ENCODE assay signal across 9 cellular contexts in the genomic region with DNA sequence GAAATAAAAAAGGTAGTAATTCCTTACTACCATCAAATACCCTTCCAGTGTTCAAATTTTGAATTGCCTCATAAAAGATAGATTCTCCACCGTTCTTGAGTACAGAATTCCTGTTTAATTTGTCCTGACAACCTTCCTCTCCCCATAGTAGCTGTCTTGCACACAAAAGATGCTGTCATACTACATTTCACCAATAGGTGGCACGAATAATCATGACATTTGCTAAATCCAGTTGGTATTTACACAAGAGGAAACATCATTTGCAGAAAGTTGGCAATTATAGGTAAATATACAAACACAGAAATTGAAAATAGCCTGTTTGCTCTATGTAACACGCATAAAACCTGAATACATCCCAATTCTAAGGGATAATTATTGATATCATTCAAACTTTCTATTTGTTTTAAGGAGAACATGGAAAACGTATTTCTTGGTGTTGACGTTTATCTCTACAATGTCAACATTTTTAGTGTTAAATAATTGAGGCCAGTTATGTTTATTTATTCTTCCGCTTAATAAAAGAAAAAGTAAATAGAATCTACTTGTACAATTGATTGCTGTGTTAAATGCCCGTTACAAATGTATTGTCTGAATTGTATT. TPM values are rescaled to one million over a fixed set of nuclear protein-coding genes. Genes with fewer than 3 reads are reported as not detected.
A peak's percentile ranks its signal among the peaks of the same experiment; 100 is the strongest.
DNase-seq lines count a peak whose midpoint lies in the region; ATAC-seq, FAIRE-seq and TF ChIP-seq lines count a peak whose summit lies in the region.
"Had no signal": no experiment of that assay in that cellular context is flagged by ENCODE, and none has a peak within 500 bp of the region (broad histone marks: within the 10 kb centered on the region; RNA-seq: fewer than 3 reads in every experiment).

No MANE protein-coding gene starts in this region.

- H3F3A ChIP-seq in neural cell (ENCODE audit: insufficient read depth, low read length, poor library complexity, severe bottlenecking): no peaks in the 10 kb centered on the region

- TF ChIP-seq EP300 in neural cell (conservative IDR thresholded peaks at IDR 0.05; ENCODE audit: poor library complexity, severe bottlenecking): no peak

- CTCF ChIA-PET in Panc1 (lab: Charles Lee): interaction anchor here (0.5 kb wide), 1 partner anchor 628 kb away, joined by 3 read pairs; no protein-coding TSS in a partner anchor

- TF ChIP-seq CTCF in BE2C (IDR thresholded peaks at IDR 0.05; ENCODE audit: low read depth, low read length): peak; percentile 76
- peak; percentile 65; the same call in 1 of the 2 replicates for TF ChIP-seq CTCF in Panc1 (IDR thresholded peaks at IDR 0.05)
- peak; percentile 18 for TF ChIP-seq CTCF in neural cell (IDR thresholded peaks at IDR 0.05; ENCODE audit: poor library complexity, severe bottlenecking)

- in situ Hi-C loops in Panc1 (cut with HindIII; ENCODE audit: low pct_unique_long_range_greater_than_20kb, low sequenced_read_pairs): no loop called here

- peak; percentile 32 for DNase-seq in BE2C
- peak; percentile 52 for DNase-seq in Jurkat, Clone E6-1 (ENCODE audit: low read depth, low spot score)
- peak; percentile 42 for DNase-seq in Panc1 (ENCODE audit: low read depth, low spot score)
- DNase-seq in effector CD4-positive, alpha-beta T cell: no peak

- H3K27me3 ChIP-seq in BE2C: no peaks in the 10 kb centered on the region
- no peaks in the 10 kb centered on the region for H3K27me3 ChIP-seq in Panc1 (ENCODE audit: control insufficient read depth, insufficient read depth, low read length)
- H3K27me3 ChIP-seq in neural cell (ENCODE audit: insufficient read depth, low read depth, low read length): no peaks in the 10 kb centered on the region

- peak; percentile 70 for FAIRE-seq in endometrium (lab: Jason Lieb, UNC)

- no peak overlapping the region for H3K4me2 ChIP-seq in neural cell (ENCODE audit: low read length)

- intact Hi-C loops in Panc1 (cut with micrococcal nuclease; ENCODE audit: unreplicated experiment): no loop called here

- no TSS peak for BruUV-seq in Panc1 (replicated peaks; lab: Mats Ljungman, UMichigan)

- POLR2A ChIA-PET in Panc1 (lab: Charles Lee): no interaction called here

- TF ChIP-seq RAD21 in neural cell (conservative IDR thresholded peaks at IDR 0.05): no peak

- H3K9me3 ChIP-seq in BE2C (no peaks in the 10 kb centered on the region; the same call in 1 of the 2 replicates), Panc1 (ENCODE audit: control insufficient read depth, insufficient read depth, low read depth, low read length) (no peaks in the 10 kb centered on the region), neural cell (ENCODE audit: low read length) (no peaks in the 10 kb centered on the region)

- H3K79me2 ChIP-seq in neural cell (replicated peaks; ENCODE audit: insufficient read depth, low read length): no peaks in the 10 kb centered on the region

- H3K9me2 ChIP-seq in neural cell (ENCODE audit: insufficient read depth, low read length): no peaks in the 10 kb centered on the region

- H3K4me1 ChIP-seq in BE2C (no peaks in the 10 kb centered on the region), Panc1 (ENCODE audit: control insufficient read depth, insufficient read depth, low read length) (no peaks in the 10 kb centered on the region; the same call in 1 of the 2 replicates)

- H3K4me3 ChIP-seq in BE2C (ENCODE audit: low read depth, low read length): no peak overlapping the region
- H3K4me3 ChIP-seq in Jurkat, Clone E6-1 (ENCODE audit: low read length): no peak overlapping the region
- H3K4me3 ChIP-seq in Panc1 (ENCODE audit: low read depth in 2 of 2, low read length in 2 of 2): no peak overlapping the region
- H3K4me3 ChIP-seq in neural cell (ENCODE audit: low read length): no peak overlapping the region

- H4K20me1 ChIP-seq in neural cell (ENCODE audit: insufficient read depth): no peaks in the 10 kb centered on the region

- H2AFZ ChIP-seq in neural cell (ENCODE audit: low read depth, low read length): no peak overlapping the region

- no peak overlapping the region for H3K27ac ChIP-seq in Panc1 (ENCODE audit: low read length)
- H3K27ac ChIP-seq in neural cell (ENCODE audit: low read length): no peak overlapping the region

- ATAC-seq in GM18502 (IDR thresholded peaks at IDR 0.05; ENCODE audit: poor library complexity, unreplicated experiment) (peak; percentile 52), Panc1 (peak; percentile 68), GM18907 (IDR thresholded peaks at IDR 0.05; ENCODE audit: unreplicated experiment) (no peak)

- H3K9ac ChIP-seq in neural cell (ENCODE audit: low read length): no peak overlapping the region

- H3K36me3 ChIP-seq in BE2C (no peaks in the 10 kb centered on the region), Panc1 (ENCODE audit: control insufficient read depth, insufficient read depth, low read length) (no peaks in the 10 kb centered on the region), neural cell (ENCODE audit: insufficient read depth, low read length) (no peaks in the 10 kb centered on the region)

TF ChIP-seq in neural cell, 6 proteins besides CTCF, POLR2A, EP300 and RAD21:
- no peak for TF ChIP-seq SMC3 (conservative IDR thresholded peaks at IDR 0.05; ENCODE audit: poor library complexity)
- no peak for TF ChIP-seq MXI1 (conservative IDR thresholded peaks at IDR 0.05; ENCODE audit: poor library complexity, severe bottlenecking)
- TF ChIP-seq REST (IDR thresholded peaks at IDR 0.05; ENCODE audit: borderline replicate concordance): no peak
- no peak for TF ChIP-seq POLR2AphosphoS5 (IDR thresholded peaks at IDR 0.05)
- TF ChIP-seq EZH2 (IDR thresholded peaks at IDR 0.05; ENCODE audit: borderline replicate concordance, insufficient read depth, low read length, poor library complexity, severe bottlenecking): no peak
- no peak for TF ChIP-seq TAF1 (IDR thresholded peaks at IDR 0.05; ENCODE audit: low read depth)

RNA-seq across cellular contexts. Expression of gene CLDN10, which starts 58.3 kb away (rescaled TPM):
- not detected for polyA plus RNA-seq in BE2C (2012; ENCODE audit: insufficient read depth, insufficient read length, low read depth)
- polyA plus RNA-seq in Jurkat, Clone E6-1 (2012; ENCODE audit: insufficient read depth, insufficient read length): not detected
- 10.5 TPM for total RNA-seq in Panc1 (2021; ENCODE audit: unreplicated experiment)
- polyA plus RNA-seq in Panc1 (2012; ENCODE audit: insufficient read length): 9.5 TPM
- not detected in 2 replicates for polyA plus RNA-seq in neural cell
- not detected in 2 replicates for polyA minus RNA-seq in neural cell
- total RNA-seq: mononuclear cell had no signal

Comparison
In these comparisons a context has a peak if more than half of its experiments do, and no peak if none do; other contexts are left out.
1. CTCF ChIP-seq: peak in every context shown above with its lines; median percentile 76 in BE2C; 65 in Panc1; 18 in neural cell.